8 cellular contexts compared by ENCODE assay signal in the genomic region with DNA sequence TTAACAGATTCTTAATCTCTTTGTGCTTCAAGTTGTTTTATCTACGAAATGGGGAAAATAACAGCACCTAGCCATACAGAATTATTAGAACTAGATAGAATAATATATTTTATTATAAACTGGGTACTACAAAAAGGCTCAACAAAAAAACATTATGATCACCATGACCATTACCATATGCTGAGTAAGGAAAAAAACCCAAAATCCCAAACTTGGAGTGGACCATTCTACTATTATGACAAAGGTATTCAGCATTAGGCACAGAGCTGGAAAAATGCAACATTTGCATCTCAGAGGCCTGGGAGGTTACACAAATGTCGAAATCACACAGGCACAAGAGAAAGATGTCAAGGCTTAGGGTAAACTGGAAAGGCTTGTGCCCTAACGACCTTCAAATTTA.
"Had no signal": no experiment of that assay in that cellular context is flagged by ENCODE, and none has a peak within 500 bp of the region (broad histone marks: within the 10 kb centered on the region; RNA-seq: fewer than 3 reads in every experiment).

No MANE protein-coding gene starts in this region.

- H3K4me3 ChIP-seq: GM23338, HAP-1 had no signal

- H3K9me3 ChIP-seq: HAP-1 had no signal

- H3K36me3 ChIP-seq: HAP-1 had no signal

- H3K27ac ChIP-seq: HL-60 had no signal

- H3K4me2 ChIP-seq: GM23338 had no signal

- ATAC-seq: GM23338, HCT116 had no signal

- H2AFZ ChIP-seq: GM23338 had no signal

- DNase-seq: H7, HFFc6, Kasumi-1, KG1 had no signal
